1 cellular context compared by ENCODE assay signal in the genomic region with DNA sequence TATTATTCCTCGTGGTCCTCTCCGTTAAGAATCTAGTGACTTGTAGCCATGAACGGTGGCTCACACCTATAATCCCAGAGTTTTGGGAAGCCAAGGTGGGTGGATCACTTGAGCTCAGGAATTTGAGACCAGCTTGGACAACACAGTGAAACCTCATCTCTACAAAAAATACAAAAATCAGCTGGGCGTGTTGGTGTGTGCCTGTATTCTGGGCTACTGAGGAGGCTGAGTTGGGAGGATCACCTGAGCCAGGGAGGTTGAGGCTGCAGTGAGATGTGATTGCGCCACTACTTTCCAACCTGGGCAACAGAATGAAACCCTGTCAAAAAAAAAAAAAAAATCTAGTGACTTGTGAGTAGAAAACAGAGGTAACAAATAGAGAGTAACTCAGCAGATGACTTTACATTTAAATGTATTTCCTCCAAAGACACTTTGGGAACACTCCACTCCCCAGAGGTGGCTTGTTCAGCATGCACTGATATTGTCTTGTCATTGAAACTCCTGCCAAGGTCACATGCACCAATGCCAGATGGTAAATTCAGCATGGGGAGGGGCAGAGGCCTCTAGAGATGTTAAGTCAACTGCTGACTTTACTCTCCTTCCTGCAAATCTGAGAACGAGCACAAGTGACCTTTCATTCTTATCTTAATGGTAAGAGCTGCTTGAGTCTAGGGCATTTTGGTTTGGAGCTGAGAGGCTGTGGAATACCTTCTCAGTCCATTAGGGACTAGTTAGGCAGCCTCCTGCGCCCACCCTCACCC.
TF ChIP-seq lines count a peak whose summit lies in the region.

No MANE protein-coding gene starts in this region.

TF ChIP-seq in A549, 52 proteins besides CTCF, POLR2A, EP300 and RAD21 (continued from another document):
- TF ChIP-seq BHLHE40 (IDR thresholded peaks at IDR 0.05; ENCODE audit: low read depth, low read length) (no peak), MAZ (IDR thresholded peaks at IDR 0.05; ENCODE audit: borderline replicate concordance, low read depth, low read length) (no peak), RNF2 (IDR thresholded peaks at IDR 0.05; ENCODE audit: borderline replicate concordance, low read depth) (no peak), ZSCAN20 (CRISPR knock-in tag; IDR thresholded peaks at IDR 0.05) (no peak), PHF8 (IDR thresholded peaks at IDR 0.05; ENCODE audit: borderline replicate concordance, low read depth) (no peak), RFX5 (IDR thresholded peaks at IDR 0.05) (no peak), CHD4 (IDR thresholded peaks at IDR 0.05; ENCODE audit: borderline replicate concordance) (no peak), CBX8 (IDR thresholded peaks at IDR 0.05) (no peak), MAFK (IDR thresholded peaks at IDR 0.05; ENCODE audit: partially characterized antibody) (no peak)
- TF ChIP-seq, protein P1, sequence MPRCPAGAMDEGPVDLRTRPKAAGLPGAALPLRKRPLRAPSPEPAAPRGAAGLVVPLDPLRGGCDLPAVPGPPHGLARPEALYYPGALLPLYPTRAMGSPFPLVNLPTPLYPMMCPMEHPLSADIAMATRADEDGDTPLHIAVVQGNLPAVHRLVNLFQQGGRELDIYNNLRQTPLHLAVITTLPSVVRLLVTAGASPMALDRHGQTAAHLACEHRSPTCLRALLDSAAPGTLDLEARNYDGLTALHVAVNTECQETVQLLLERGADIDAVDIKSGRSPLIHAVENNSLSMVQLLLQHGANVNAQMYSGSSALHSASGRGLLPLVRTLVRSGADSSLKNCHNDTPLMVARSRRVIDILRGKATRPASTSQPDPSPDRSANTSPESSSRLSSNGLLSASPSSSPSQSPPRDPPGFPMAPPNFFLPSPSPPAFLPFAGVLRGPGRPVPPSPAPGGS (IDR thresholded peaks at IDR 0.05), result no peak
